ENCODE assay signal across 15 cellular contexts in the genomic region with DNA sequence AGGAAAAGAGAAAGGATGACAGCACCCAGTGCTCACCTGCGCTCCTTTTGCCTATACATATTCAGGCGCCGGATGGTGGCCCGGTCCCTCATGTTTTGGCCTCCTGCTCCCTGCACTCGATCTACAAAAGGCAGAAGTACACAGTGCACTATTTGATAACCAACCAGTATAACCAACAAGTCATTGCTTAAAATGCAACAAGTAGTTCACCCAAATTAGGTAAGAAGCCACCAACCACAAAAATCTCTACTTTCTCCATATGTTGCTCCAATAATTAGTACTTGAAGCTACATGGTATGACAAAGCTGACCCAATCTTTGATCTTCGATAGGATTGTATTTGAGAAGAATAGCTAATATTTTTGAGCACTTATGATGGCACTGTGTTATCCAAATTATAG. TPM values are rescaled to one million over a fixed set of nuclear protein-coding genes. Genes with fewer than 3 reads are reported as not detected.
A peak's percentile ranks its signal among the peaks of the same experiment; 100 is the strongest.
DNase-seq lines count a peak whose midpoint lies in the region; ATAC-seq, FAIRE-seq and TF ChIP-seq lines count a peak whose summit lies in the region.
"Had no signal": no experiment of that assay in that cellular context is flagged by ENCODE, and none has a peak within 500 bp of the region (broad histone marks: within the 10 kb centered on the region; RNA-seq: fewer than 3 reads in every experiment).

No MANE protein-coding gene starts in this region.

- H3K27me3 Mint-ChIP-seq in activated T-cell treated with anti-CD3 and anti-CD28 coated beads, Interleukin-2, amount 50 U/mL, for 24 hours: no peaks in the 10 kb centered on the region
- no peaks in the 10 kb centered on the region for H3K27me3 Mint-ChIP-seq in activated naive CD8-positive, alpha-beta T cell treated with anti-CD3 and anti-CD28 coated beads, Interleukin-2, amount 50 U/mL, for 24 hours

- peak overlapping the region; percentile 64 for H3K27ac Mint-ChIP-seq in activated T-cell treated with anti-CD3 and anti-CD28 coated beads, Interleukin-2, amount 50 U/mL, for 24 hours
- peak overlapping the region; percentile 42 for H3K27ac Mint-ChIP-seq in activated naive CD8-positive, alpha-beta T cell treated with anti-CD3 and anti-CD28 coated beads, Interleukin-2, amount 50 U/mL, for 24 hours

- no peak overlapping the region for H2AFZ ChIP-seq in osteoblast (ENCODE audit: low read length)
- H2AFZ ChIP-seq: parathyroid adenoma had no signal

- H3K79me2 ChIP-seq in osteoblast (ENCODE audit: insufficient read depth, low read length): peaks cover 61% of the 10 kb centered on the region

- TF ChIP-seq CTCF in LNCaP clone FGC (IDR thresholded peaks at IDR 0.05; ENCODE audit: control insufficient read depth, extremely low read depth, insufficient read depth) (no peak), osteoblast (IDR thresholded peaks at IDR 0.05; ENCODE audit: extremely low read depth, low read depth, low read length) (no peak), kidney (IDR thresholded peaks at IDR 0.05; ENCODE audit: borderline replicate concordance, extremely low read depth, insufficient read depth) (no peak)

- no peak for FAIRE-seq in kidney (lab: Jason Lieb, UNC)

- no peaks in the 10 kb centered on the region for H3K27me3 ChIP-seq in osteoblast (ENCODE audit: insufficient read depth, low read length)
- H3K27me3 ChIP-seq: adrenal gland, colonic mucosa, upper lobe of right lung had no signal

- peaks cover 53% of the 10 kb centered on the region for H3K4me1 Mint-ChIP-seq in activated T-cell treated with anti-CD3 and anti-CD28 coated beads, Interleukin-2, amount 50 U/mL, for 24 hours (ENCODE audit: low read depth)
- H3K4me1 Mint-ChIP-seq in activated naive CD8-positive, alpha-beta T cell treated with anti-CD3 and anti-CD28 coated beads, Interleukin-2, amount 50 U/mL, for 24 hours: peaks cover 41% of the 10 kb centered on the region

- peak overlapping the region; percentile 99 for H3K4me3 Mint-ChIP-seq in activated T-cell treated with anti-CD3 and anti-CD28 coated beads, Interleukin-2, amount 50 U/mL, for 24 hours
- peak overlapping the region; percentile 100 for H3K4me3 Mint-ChIP-seq in activated naive CD8-positive, alpha-beta T cell treated with anti-CD3 and anti-CD28 coated beads, Interleukin-2, amount 50 U/mL, for 24 hours

- DNase-seq in activated T-cell treated with anti-CD3 and anti-CD28 coated beads, Interleukin-2, amount 50 U/mL, for 24 hours: no peak
- no peak for DNase-seq in activated T-cell treated with anti-CD3 and anti-CD28 coated beads for 4 hours
- DNase-seq in LNCaP clone FGC (ENCODE audit: low read depth): no peak
- no peak for DNase-seq in activated naive CD8-positive, alpha-beta T cell treated with anti-CD3 and anti-CD28 coated beads, Interleukin-2, amount 50 U/mL, for 24 hours
- DNase-seq in osteoblast (ENCODE audit: insufficient read length, low spot score, missing footprints): peak; percentile 64
- DNase-seq in HPDE6-E6E7 (ENCODE audit: extremely low spot score): no peak
- DNase-seq in kidney: no peak
- DNase-seq: adrenal gland, colonic mucosa, DMS79 treated with DMSO at 0.1 percent for 48 hours, lower lobe of right lung, SW 1271, upper lobe of right lung had no signal

- peaks cover 15% of the 10 kb centered on the region for H4K20me1 ChIP-seq in osteoblast (ENCODE audit: insufficient read depth, low read length)

- H3K4me2 ChIP-seq in osteoblast (ENCODE audit: insufficient read depth, low read length): peak overlapping the region; percentile 92

- no peak overlapping the region for H3K9ac ChIP-seq in kidney (ENCODE audit: low read length in 2 of 2)
- H3K9ac ChIP-seq: parathyroid adenoma had no signal

- intact Hi-C loops in kidney (cut with DNase I): no loop called here

- no peaks in the 10 kb centered on the region for H3K9me3 Mint-ChIP-seq in activated T-cell treated with anti-CD3 and anti-CD28 coated beads, Interleukin-2, amount 50 U/mL, for 24 hours
- no peaks in the 10 kb centered on the region for H3K9me3 Mint-ChIP-seq in activated naive CD8-positive, alpha-beta T cell treated with anti-CD3 and anti-CD28 coated beads, Interleukin-2, amount 50 U/mL, for 24 hours

- H3K36me3 Mint-ChIP-seq in activated T-cell treated with anti-CD3 and anti-CD28 coated beads, Interleukin-2, amount 50 U/mL, for 24 hours (ENCODE audit: low read depth): peaks cover 66% of the 10 kb centered on the region
- H3K36me3 Mint-ChIP-seq in activated naive CD8-positive, alpha-beta T cell treated with anti-CD3 and anti-CD28 coated beads, Interleukin-2, amount 50 U/mL, for 24 hours (ENCODE audit: low read depth): peaks cover 52% of the 10 kb centered on the region

- H3K4me3 ChIP-seq in LNCaP clone FGC (ENCODE audit: low read depth, low read length) (peak overlapping the region; percentile 94; the same call in 1 of the 2 replicates), osteoblast (ENCODE audit: insufficient read depth, low read length) (no peak overlapping the region), kidney (ENCODE audit: low read length in 2 of 2) (no peak overlapping the region)
- H3K4me3 ChIP-seq: adrenal gland, colonic mucosa, lower lobe of right lung had no signal

- no peak overlapping the region for H3K27ac ChIP-seq in osteoblast (ENCODE audit: low read depth, low read length)
- H3K27ac ChIP-seq in kidney (ENCODE audit: low read depth in 2 of 2, low read length in 2 of 2): no peak overlapping the region
- H3K27ac ChIP-seq: adrenal gland, colonic mucosa, lower lobe of right lung, parathyroid adenoma, upper lobe of right lung had no signal

- H3K36me3 ChIP-seq in osteoblast (ENCODE audit: insufficient read depth, low read length): peaks cover 46% of the 10 kb centered on the region
- peaks cover 15% of the 10 kb centered on the region in 2 donors for H3K36me3 ChIP-seq in kidney (ENCODE audit: control insufficient read depth in 1 of 2, insufficient read depth in 2 of 2, low read length in 2 of 2)

- no peaks in the 10 kb centered on the region for H3K9me3 ChIP-seq in osteoblast (ENCODE audit: low read depth, low read length)
- H3K9me3 ChIP-seq in kidney (ENCODE audit: control insufficient read depth in 1 of 2, low read length in 2 of 2): no peaks in the 10 kb centered on the region
- H3K9me3 ChIP-seq: adrenal gland, colonic mucosa, lower lobe of right lung, upper lobe of right lung had no signal

- ATAC-seq in activated naive CD8-positive, alpha-beta T cell treated with anti-CD3 and anti-CD28 coated beads, Interleukin-2, amount 50 U/mL, for 24 hours: no peak
- no peak for ATAC-seq in GM19324 (IDR thresholded peaks at IDR 0.05; ENCODE audit: low FRiP score, unreplicated experiment)
- ATAC-seq: lower lobe of right lung, upper lobe of right lung had no signal

- H3K4me1 ChIP-seq in osteoblast (ENCODE audit: insufficient read depth, low read length): peaks cover 20% of the 10 kb centered on the region
- peaks cover 0 to 9% of the 10 kb centered on the region in 2 donors for H3K4me1 ChIP-seq in kidney (ENCODE audit: control insufficient read depth in 1 of 2, insufficient read depth in 1 of 2, low read depth in 1 of 2, low read length in 2 of 2)

RNA-seq across cellular contexts. Expression of gene GNL2, which starts 2.0 kb away (rescaled TPM):
- 46.7 and 54.5 TPM in 2 replicates for total RNA-seq in osteoblast
- 35.9 TPM for total RNA-seq in kidney
- 36.7 TPM for polyA plus RNA-seq in kidney (ENCODE audit: insufficient read depth, low read depth, low replicate concordance)

RNA-seq across cellular contexts. Expression of gene DNALI1, which starts 37.0 kb away (rescaled TPM):
- total RNA-seq in osteoblast (6.5 and 7.2 TPM in 2 replicates), kidney (34.8 TPM)
- polyA plus RNA-seq in kidney (ENCODE audit: insufficient read depth, low read depth, low replicate concordance): 46.4 TPM

RNA-seq across cellular contexts. Expression of gene SNIP1, which starts 39.6 kb away (rescaled TPM):
- 10.0 and 14.1 TPM in 2 replicates for total RNA-seq in osteoblast
- total RNA-seq in kidney: 20.1 TPM
- 3.9 TPM for polyA plus RNA-seq in kidney (ENCODE audit: insufficient read depth, low read depth, low replicate concordance)

RNA-seq across cellular contexts. Expression of gene RSPO1, which starts 41.0 kb away (rescaled TPM):
- total RNA-seq in osteoblast: 0.36 TPM in 1 of 2 replicates, not detected in the other
- 0.19 TPM for total RNA-seq in kidney
- 0.26 TPM for polyA plus RNA-seq in kidney (ENCODE audit: insufficient read depth, low read depth, low replicate concordance)
